ENCODE assay signal across 15 cellular contexts in the genomic region with DNA sequence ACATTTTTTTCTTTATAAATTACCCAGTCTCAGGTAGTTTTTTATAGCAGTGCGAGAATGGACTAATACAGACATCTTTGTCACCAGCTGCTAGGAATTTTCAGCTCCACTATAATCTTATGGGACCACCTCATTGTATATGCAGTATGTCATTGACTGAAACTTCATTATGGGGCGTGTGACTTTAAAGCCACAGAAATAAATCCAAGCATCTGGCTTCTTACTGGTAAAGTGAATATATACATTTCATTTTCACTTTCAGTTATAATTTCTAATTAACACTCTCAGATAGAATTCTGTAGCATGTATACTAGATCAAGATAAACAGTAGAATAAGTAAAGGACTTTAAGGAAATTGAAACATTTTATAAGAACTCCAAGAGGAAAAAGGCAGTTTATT. TPM values are rescaled to one million over a fixed set of nuclear protein-coding genes. Genes with fewer than 3 reads are reported as not detected.
DNase-seq lines count a peak whose midpoint lies in the region; ATAC-seq, FAIRE-seq and TF ChIP-seq lines count a peak whose summit lies in the region.
"Had no signal": no experiment of that assay in that cellular context is flagged by ENCODE, and none has a peak within 500 bp of the region (broad histone marks: within the 10 kb centered on the region; RNA-seq: fewer than 3 reads in every experiment).

No MANE protein-coding gene starts in this region.

- H2AFZ ChIP-seq in KMS-11 (ENCODE audit: low read depth): no peak overlapping the region

- no peaks in the 10 kb centered on the region for H3K27me3 ChIP-seq in KMS-11 (ENCODE audit: insufficient read depth, low read depth)
- H3K27me3 ChIP-seq: brain microvascular endothelial cell, tibial nerve had no signal

- H3K9ac ChIP-seq in KMS-11: no peak overlapping the region

- no peak for TF ChIP-seq POLR2A in GM12891 (IDR thresholded peaks at IDR 0.05; ENCODE audit: low read depth, low read length)

- no peak for TF ChIP-seq CTCF in KMS-11 (conservative IDR thresholded peaks at IDR 0.05; ENCODE audit: low read depth, low read length)

- no peak overlapping the region for H3K4me3 ChIP-seq in KMS-11 (IDR thresholded peaks at IDR 0.05; ENCODE audit: insufficient read depth, low read depth, low read length)
- H3K4me3 ChIP-seq: tibial nerve had no signal

- no peak for FAIRE-seq in GM12891 (lab: Jason Lieb, UNC)
- FAIRE-seq: TTC549 had no signal

- no peak for DNase-seq in iPS-NIHi11 (ENCODE audit: low spot score)
- DNase-seq in GM12891 (ENCODE audit: insufficient read length, low spot score): no peak
- DNase-seq: activated naive CD4-positive, alpha-beta T cell treated with anti-CD3 and anti-CD28 coated beads, Interleukin-2, amount 50 U/mL, for 16 hours; brain microvascular endothelial cell; naive thymus-derived CD4-positive, alpha-beta T cell; NCI-H1092; retina had no signal

- H3K4me1 ChIP-seq in KMS-11 (ENCODE audit: low read depth, poor library complexity, severe bottlenecking): peaks cover 10% of the 10 kb centered on the region

- H3K27ac ChIP-seq in KMS-11: no peak overlapping the region
- H3K27ac ChIP-seq: brain microvascular endothelial cell, tibial nerve had no signal

- H3K36me3 ChIP-seq in KMS-11 (ENCODE audit: insufficient read depth): no peaks in the 10 kb centered on the region
- H3K36me3 ChIP-seq: brain microvascular endothelial cell had no signal

- H3K79me2 ChIP-seq in KMS-11 (ENCODE audit: insufficient read depth, low read depth): no peaks in the 10 kb centered on the region

- peak; percentile 48 for ATAC-seq in GM18508 (IDR thresholded peaks at IDR 0.05; ENCODE audit: insufficient read depth, unreplicated experiment)
- peak; percentile 26 for ATAC-seq in GM19468 (IDR thresholded peaks at IDR 0.05; ENCODE audit: extremely low read depth, unreplicated experiment)
- ATAC-seq in HG02943 (IDR thresholded peaks at IDR 0.05; ENCODE audit: low read depth, unreplicated experiment): peak; percentile 62
- ATAC-seq in GM19324 (IDR thresholded peaks at IDR 0.05; ENCODE audit: low FRiP score, unreplicated experiment): no peak
- ATAC-seq in GM18858 (IDR thresholded peaks at IDR 0.05; ENCODE audit: unreplicated experiment): no peak
- ATAC-seq: naive thymus-derived CD4-positive, alpha-beta T cell had no signal

- H3K4me2 ChIP-seq in KMS-11: peak overlapping the region; percentile 31; the same call in 1 of the 2 replicates

- no peaks in the 10 kb centered on the region for H4K20me1 ChIP-seq in KMS-11 (ENCODE audit: insufficient read depth)

TF ChIP-seq in GM12891, 5 proteins besides CTCF, POLR2A, EP300 and RAD21:
- no peak for TF ChIP-seq POU2F2 (IDR thresholded peaks at IDR 0.05; ENCODE audit: low read depth, low read length)
TF ChIP-seq in GM12891: peak in this region for 0.

RNA-seq across cellular contexts. Expression of a gene that starts 21.9 kb away (rescaled TPM):
- 7.3 TPM for polyA plus RNA-seq in GM12891 (2012; ENCODE audit: low read depth, missing spikeins)

Comparison
In these comparisons a context has a peak if more than half of its experiments do, and no peak if none do; other contexts are left out.
1. ATAC-seq: peak in GM18508 (single experiment), GM19468 (single experiment) and HG02943 (single experiment); none in GM19324 (single experiment) and GM18858 (single experiment).